ENCODE assay signal across 12 cellular contexts in the genomic region with DNA sequence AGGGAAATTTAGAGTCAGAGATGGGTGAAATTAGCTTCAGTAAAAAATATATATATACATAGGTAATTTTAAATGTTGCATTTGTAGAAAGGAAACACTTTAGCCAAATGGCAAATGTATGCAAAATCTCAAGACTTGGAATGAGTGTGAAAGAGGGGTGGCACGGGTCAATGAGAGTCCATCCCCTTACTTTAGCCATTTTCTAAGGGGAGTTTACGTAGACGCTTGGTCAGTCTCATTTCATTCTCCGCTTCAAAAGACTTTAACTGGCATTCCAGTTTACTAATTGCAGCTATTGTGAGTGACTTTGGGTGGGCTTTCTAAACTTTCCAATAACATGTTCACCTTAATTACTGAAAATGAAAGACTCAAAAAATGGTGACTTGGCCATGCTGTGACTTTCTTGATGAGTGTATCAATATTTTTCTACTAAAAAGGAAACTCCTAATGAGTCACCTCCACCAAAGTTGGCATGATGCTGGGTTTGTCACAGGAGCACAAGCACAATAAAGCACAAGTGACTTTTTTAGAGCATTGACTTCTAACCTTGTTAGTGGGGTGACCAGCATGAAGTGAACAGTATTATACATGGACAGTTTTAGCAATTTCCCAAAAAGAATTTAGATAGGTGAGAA.
DNase-seq lines count a peak whose midpoint lies in the region; ATAC-seq lines count a peak whose summit lies in the region.
"Had no signal": no experiment of that assay in that cellular context is flagged by ENCODE, and none has a peak within 500 bp of the region (broad histone marks: within the 10 kb centered on the region; RNA-seq: fewer than 3 reads in every experiment).

No MANE protein-coding gene starts in this region.

- no peaks in the 10 kb centered on the region for H3K9me3 ChIP-seq in T-helper 17 cell (ENCODE audit: control insufficient read depth, low read length, poor library complexity, severe bottlenecking)

- no peaks in the 10 kb centered on the region for H3K27me3 ChIP-seq in H7 (ENCODE audit: control insufficient read depth, insufficient read depth, low read length)

- no peak overlapping the region for H3K27ac Mint-ChIP-seq in activated CD4-positive, alpha-beta T cell treated with anti-CD3 and anti-CD28 coated beads, Interleukin-2, amount 10 ng/mL, durations not matched to agents 7 days and 5 days
- no peak overlapping the region for H3K27ac Mint-ChIP-seq in T-helper 17 cell

- H3K27me3 Mint-ChIP-seq in activated CD4-positive, alpha-beta T cell treated with anti-CD3 and anti-CD28 coated beads, Interleukin-2, amount 10 ng/mL, durations not matched to agents 7 days and 5 days: no peaks in the 10 kb centered on the region
- peaks cover 19% of the 10 kb centered on the region for H3K27me3 Mint-ChIP-seq in T-helper 17 cell
- H3K27me3 Mint-ChIP-seq: central memory CD8-positive, alpha-beta T cell had no signal

- H3K36me3 Mint-ChIP-seq in activated CD4-positive, alpha-beta T cell treated with anti-CD3 and anti-CD28 coated beads, Interleukin-2, amount 10 ng/mL, durations not matched to agents 7 days and 5 days (ENCODE audit: low read depth): peaks cover 2% of the 10 kb centered on the region
- no peaks in the 10 kb centered on the region for H3K36me3 Mint-ChIP-seq in T-helper 17 cell (ENCODE audit: low read depth)

- DNase-seq in activated CD4-positive, alpha-beta T cell treated with anti-CD3 and anti-CD28 coated beads, Interleukin-2, amount 50 U/mL, for 48 hours: peak; percentile 19 to 36
- DNase-seq in activated CD4-positive, alpha-beta T cell treated with anti-CD3 and anti-CD28 coated beads, Interleukin-2, amount 10 ng/mL, durations not matched to agents 7 days and 5 days: no peak
- DNase-seq in stimulated activated CD4-positive, alpha-beta T cell treated with anti-CD3 and anti-CD28 coated beads, Interleukin-2, amount 100 ng/mL, for 48 hours: peak; percentile 7 to 9
- no peak for DNase-seq in UCSD-AML1 (lab: John Stamatoyannopoulos, UW; ENCODE audit: unreplicated experiment)
- no peak for DNase-seq in H7
- no peak for DNase-seq in T-helper 17 cell
- DNase-seq: DMS79 treated with DMSO at 0.1 percent for 48 hours, NCI-H226 had no signal

- no peaks in the 10 kb centered on the region for H3K36me3 ChIP-seq in H7 (replicated peaks; ENCODE audit: control insufficient read depth, insufficient read depth, low read length)

- no peak overlapping the region for H3K4me3 Mint-ChIP-seq in activated CD4-positive, alpha-beta T cell treated with anti-CD3 and anti-CD28 coated beads, Interleukin-2, amount 10 ng/mL, durations not matched to agents 7 days and 5 days
- H3K4me3 Mint-ChIP-seq in T-helper 17 cell: no peak overlapping the region
- H3K4me3 Mint-ChIP-seq: central memory CD8-positive, alpha-beta T cell had no signal

- CTCF ChIA-PET in activated CD4-positive, alpha-beta T cell treated with anti-CD3 and anti-CD28 coated beads, Interleukin-2, amount 10 ng/mL, durations not matched to agents 7 days and 5 days (lab: Charles Lee): no interaction called here

- H3K4me3 ChIP-seq in H7 (ENCODE audit: insufficient read depth, low read depth, low read length): no peak overlapping the region
- H3K4me3 ChIP-seq: K562 had no signal

- ATAC-seq in GM21619 (IDR thresholded peaks at IDR 0.05; ENCODE audit: unreplicated experiment) (peak; percentile 83), HG03378 (IDR thresholded peaks at IDR 0.05; ENCODE audit: unreplicated experiment) (peak; percentile 87), T-helper 17 cell (no peak)

- peaks cover 9% of the 10 kb centered on the region for H3K9me3 Mint-ChIP-seq in activated CD4-positive, alpha-beta T cell treated with anti-CD3 and anti-CD28 coated beads, Interleukin-2, amount 10 ng/mL, durations not matched to agents 7 days and 5 days
- H3K9me3 Mint-ChIP-seq: central memory CD8-positive, alpha-beta T cell had no signal

- POLR2A ChIA-PET in activated CD4-positive, alpha-beta T cell treated with anti-CD3 and anti-CD28 coated beads, Interleukin-2, amount 10 ng/mL, durations not matched to agents 7 days and 5 days (lab: Charles Lee): interaction anchor here (0.7 kb wide), 1 partner anchor 31 kb away, joined by 4 read pairs; no protein-coding TSS in a partner anchor

- peaks cover 8% of the 10 kb centered on the region for H3K4me1 Mint-ChIP-seq in activated CD4-positive, alpha-beta T cell treated with anti-CD3 and anti-CD28 coated beads, Interleukin-2, amount 10 ng/mL, durations not matched to agents 7 days and 5 days
- no peaks in the 10 kb centered on the region for H3K4me1 Mint-ChIP-seq in T-helper 17 cell
- H3K4me1 Mint-ChIP-seq: central memory CD8-positive, alpha-beta T cell had no signal

Comparison
In these comparisons a context has a peak if more than half of its experiments do, and no peak if none do; other contexts are left out.
1. DNase-seq: peak in activated CD4-positive, alpha-beta T cell treated with anti-CD3 and anti-CD28 coated beads, Interleukin-2, amount 50 U/mL, for 48 hours (2 of 2) and stimulated activated CD4-positive, alpha-beta T cell treated with anti-CD3 and anti-CD28 coated beads, Interleukin-2, amount 100 ng/mL, for 48 hours (2 of 2); none in activated CD4-positive, alpha-beta T cell treated with anti-CD3 and anti-CD28 coated beads, Interleukin-2, amount 10 ng/mL, durations not matched to agents 7 days and 5 days (single experiment), UCSD-AML1 (single experiment), H7 (single experiment) and T-helper 17 cell (0 of 3).